12 cellular contexts compared by ENCODE assay signal in the genomic region with DNA sequence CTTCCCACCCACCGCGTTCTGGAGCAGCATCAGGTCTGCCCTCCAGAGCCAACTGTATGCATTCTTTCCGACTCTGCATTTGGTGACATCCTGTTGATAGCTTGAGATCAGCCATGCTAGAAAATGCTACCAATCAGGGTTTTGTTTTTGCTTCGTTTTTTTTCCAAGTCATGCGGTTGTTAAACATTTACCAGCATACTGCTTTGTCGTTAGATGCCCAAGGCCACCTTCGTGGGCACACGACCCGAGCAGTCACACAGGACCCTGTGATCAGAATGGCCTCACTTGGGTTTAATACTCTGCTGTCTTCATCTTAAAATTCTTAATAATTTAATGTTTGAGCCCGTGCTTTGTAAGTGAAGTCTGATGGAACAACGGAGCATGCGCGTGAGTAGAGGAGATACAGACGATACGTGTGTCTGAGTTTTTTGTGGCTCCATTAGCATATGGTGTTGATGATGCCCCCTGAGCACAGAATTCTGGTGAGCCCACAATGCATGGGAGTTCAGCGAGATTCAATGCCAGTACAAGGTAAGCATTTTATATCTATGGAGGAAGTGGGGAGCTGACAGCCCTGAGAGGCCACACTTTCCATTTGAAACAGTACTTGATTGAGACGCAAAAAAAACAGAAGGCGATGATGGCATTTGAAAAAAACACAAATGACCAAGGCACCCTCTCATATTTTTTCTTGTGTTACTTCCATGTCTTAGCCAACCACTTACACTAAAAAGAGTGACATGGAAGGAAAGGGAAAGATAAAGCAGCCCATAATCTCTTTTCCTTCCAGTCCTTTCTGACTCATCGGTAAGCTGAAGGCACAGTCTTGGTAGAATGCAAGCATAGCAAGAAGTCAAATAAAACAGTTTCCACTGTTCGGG.
A peak's percentile ranks its signal among the peaks of the same experiment; 100 is the strongest.
DNase-seq lines count a peak whose midpoint lies in the region; ATAC-seq, FAIRE-seq and TF ChIP-seq lines count a peak whose summit lies in the region.
"Had no signal": no experiment of that assay in that cellular context is flagged by ENCODE, and none has a peak within 500 bp of the region (broad histone marks: within the 10 kb centered on the region; RNA-seq: fewer than 3 reads in every experiment).

No MANE protein-coding gene starts in this region.

- BruUV-seq in IMR-90 (replicated peaks; lab: Mats Ljungman, UMichigan) = no TSS peak

- 0 out of 6 replicates have a peak, but pooled peaks of 1 of the 2 experiments have one; percentile 47 for ATAC-seq in A549
- peak; percentile 25; the same call in 1 of the 2 replicates for ATAC-seq in IMR-90 (ENCODE audit: low read depth)
- ATAC-seq in activated CD8-positive, alpha-beta T cell treated with anti-CD3 and anti-CD28 coated beads, Interleukin-2, amount 10 ng/mL, durations not matched to agents 7 days and 5 days = peak; percentile 63
- no peak for ATAC-seq in gastroesophageal sphincter
- ATAC-seq in GM19328 (IDR thresholded peaks at IDR 0.05; ENCODE audit: unreplicated experiment) = no peak
- ATAC-seq: foreskin keratinocyte had no signal

- H3K4me1 ChIP-seq in A549 (peaks cover 29% of the 10 kb centered on the region), IMR-90 (ENCODE audit: control insufficient read depth, insufficient read depth, low read length) (peaks cover 2% of the 10 kb centered on the region), gastroesophageal sphincter (peaks cover 0 to 12% (median 0%) of the 10 kb centered on the region in 3 donors)
- H3K4me1 ChIP-seq: foreskin keratinocyte had no signal

- H4K8ac ChIP-seq in IMR-90 (ENCODE audit: low read depth in 2 of 2, low read length in 2 of 2) = no peak overlapping the region

- H3K36me3 ChIP-seq in IMR-90 (ENCODE audit: control insufficient read depth, insufficient read depth, low read length) (no peaks in the 10 kb centered on the region), gastroesophageal sphincter (no peaks in the 10 kb centered on the region)
- H3K36me3 ChIP-seq: thoracic aorta had no signal

- H3K36me3 Mint-ChIP-seq in activated CD8-positive, alpha-beta T cell treated with anti-CD3 and anti-CD28 coated beads, Interleukin-2, amount 10 ng/mL, durations not matched to agents 7 days and 5 days (ENCODE audit: low read depth) = no peaks in the 10 kb centered on the region
- H3K36me3 Mint-ChIP-seq in nephron progenitor cell (ENCODE audit: low read depth) = no peaks in the 10 kb centered on the region

- no peaks in the 10 kb centered on the region for H3K27me3 Mint-ChIP-seq in activated CD8-positive, alpha-beta T cell treated with anti-CD3 and anti-CD28 coated beads, Interleukin-2, amount 10 ng/mL, durations not matched to agents 7 days and 5 days (ENCODE audit: low read depth)
- peaks cover 7% of the 10 kb centered on the region for H3K27me3 Mint-ChIP-seq in nephron progenitor cell (ENCODE audit: low read depth, poor library complexity)

- H3K18ac ChIP-seq in IMR-90 (ENCODE audit: low read depth, low read length) = no peak overlapping the region

- no peak overlapping the region for H3K9ac ChIP-seq in IMR-90 (ENCODE audit: low read depth, low read length)

- no peak for TF ChIP-seq POLR2A in A549 (IDR thresholded peaks at IDR 0.05; ENCODE audit: low read length)
- TF ChIP-seq POLR2A in IMR-90 (IDR thresholded peaks at IDR 0.05; ENCODE audit: low read depth, low read length) = no peak
- TF ChIP-seq POLR2A in gastroesophageal sphincter (IDR thresholded peaks at IDR 0.05) = no peak

- no peak overlapping the region for H2BK120ac ChIP-seq in IMR-90 (ENCODE audit: low read depth, low read length)

- TF ChIP-seq CTCF in A549 (IDR thresholded peaks at IDR 0.05) = no peak
- TF ChIP-seq CTCF in IMR-90 (conservative IDR thresholded peaks at IDR 0.05; ENCODE audit: low read depth, low read length) = no peak
- no peak for TF ChIP-seq CTCF in fibroblast of pulmonary artery (IDR thresholded peaks at IDR 0.05; ENCODE audit: low read length, missing control alignments)
- no peak for TF ChIP-seq CTCF in gastroesophageal sphincter (IDR thresholded peaks at IDR 0.05)
- no peak for TF ChIP-seq CTCF in nephron progenitor cell (IDR thresholded peaks at IDR 0.05)

- no peak overlapping the region for H2BK15ac ChIP-seq in IMR-90 (ENCODE audit: low read depth, low read length)

- DNase-seq in A549 (ENCODE audit: low read depth in 1 of 2, low spot score in 1 of 2) = no peak
- DNase-seq in IMR-90 = peak; percentile 28
- peak; percentile 29 for DNase-seq in activated CD8-positive, alpha-beta T cell treated with anti-CD3 and anti-CD28 coated beads, Interleukin-2, amount 10 ng/mL, durations not matched to agents 7 days and 5 days
- peak; percentile 80 for DNase-seq in fibroblast of pulmonary artery (ENCODE audit: low read depth)
- no peak for DNase-seq in nephron progenitor cell
- DNase-seq in COLO668 (lab: John Stamatoyannopoulos, UW; ENCODE audit: unreplicated experiment) = no peak
- DNase-seq: anterior cingulate cortex, foreskin keratinocyte, SW 1271 had no signal

- TF ChIP-seq RAD21 in A549 (conservative IDR thresholded peaks at IDR 0.05 in 1 of 2, IDR thresholded peaks at IDR 0.05 in 1 of 2) (no peak), IMR-90 (IDR thresholded peaks at IDR 0.05; ENCODE audit: low read length) (no peak)

- no peaks in the 10 kb centered on the region for H4K20me1 ChIP-seq in IMR-90 (ENCODE audit: insufficient read depth, low read length)

- TF ChIP-seq EP300 in A549 (IDR thresholded peaks at IDR 0.05) = no peak
- no peak for TF ChIP-seq EP300 in gastroesophageal sphincter (IDR thresholded peaks at IDR 0.05)

- peak overlapping the region; percentile 52 for H3K4me2 ChIP-seq in A549
- H3K4me2 ChIP-seq in IMR-90 (ENCODE audit: low read depth, low read length) = no peak overlapping the region

- CTCF ChIA-PET in A549 (lab: Yijun Ruan, JAX) = interaction anchor here (0.9 to 1.4 kb wide), 3 partner anchors 16 to 54 kb away, joined by 3 read pairs; no protein-coding TSS in a partner anchor
- CTCF ChIA-PET in IMR-90 (lab: Yijun Ruan, JAX) = interaction anchor here (0.6 kb wide), 2 partner anchors 22 to 26 kb away, joined by 3 read pairs; no protein-coding TSS in a partner anchor
- CTCF ChIA-PET in activated CD8-positive, alpha-beta T cell treated with anti-CD3 and anti-CD28 coated beads, Interleukin-2, amount 10 ng/mL, durations not matched to agents 7 days and 5 days (lab: Charles Lee) = interaction anchor here (0.6 to 1.2 kb wide), 3 partner anchors 33 to 62 kb away, joined by 3 to 4 read pairs (median 3); no protein-coding TSS in a partner anchor

- H3K9me1 ChIP-seq in IMR-90 (ENCODE audit: insufficient read depth, low read length) = 0 out of 2 replicates have a peak, but pooled peaks cover 3% of the 10 kb centered on the region

- H4K5ac ChIP-seq in IMR-90 (ENCODE audit: low read depth, low read length) = no peak overlapping the region

- H3K9me3 ChIP-seq in A549 (0 out of 3 replicates have a peak, but pooled peaks cover under 1% of the 10 kb centered on the region), IMR-90 (ENCODE audit: control insufficient read depth, insufficient read depth, low read length) (no peaks in the 10 kb centered on the region), gastroesophageal sphincter (no peaks in the 10 kb centered on the region)
- H3K9me3 ChIP-seq: thoracic aorta had no signal

- no peak overlapping the region for H2AK5ac ChIP-seq in IMR-90 (ENCODE audit: low read depth, low read length)

- in situ Hi-C loops in IMR-90 (cut with MboI; ENCODE audit: low sequenced_read_pairs) = no loop called here

- 83% methylated on average over 20 of the region's 20 CpGs for WGBS in A549 (ENCODE audit: missing lambda C conversion rate)
- 61% methylated on average over 8 of the region's 20 CpGs; no CpG with 5 or more reads in 1 of the 2 experiments for WGBS in IMR-90 (ENCODE audit: extremely low coverage in 2 of 2, insufficient read length in 1 of 2), 2 experiments
- 62 to 74% methylated on average over 9 to 14 of the region's 20 CpGs for WGBS in gastroesophageal sphincter (ENCODE audit: low coverage in 1 of 2), 2 donors

- peaks cover 6% of the 10 kb centered on the region; the same call in 1 of the 2 replicates for H3K27me3 ChIP-seq in IMR-90 (ENCODE audit: control insufficient read depth, insufficient read depth, low read length)
- H3K27me3 ChIP-seq in gastroesophageal sphincter = no peaks in the 10 kb centered on the region
- H3K27me3 ChIP-seq: foreskin keratinocyte had no signal

- H3K4me3 ChIP-seq in A549 (no peak overlapping the region), IMR-90 (ENCODE audit: insufficient read depth, low read depth, low read length) (no peak overlapping the region), fibroblast of pulmonary artery (replicated peaks; ENCODE audit: low read depth, low read length) (no peak overlapping the region), gastroesophageal sphincter (no peak overlapping the region)
- H3K4me3 ChIP-seq: thoracic aorta had no signal

- H3K4ac ChIP-seq in IMR-90 (ENCODE audit: low read depth, low read length) = no peak overlapping the region

- H3K14ac ChIP-seq in IMR-90 (replicated peaks; ENCODE audit: low read depth, low read length) = no peak overlapping the region

- POLR2A ChIA-PET in A549 (lab: Yijun Ruan, JAX) (no interaction called here), IMR-90 (lab: Charles Lee; ENCODE audit: unreplicated experiment) (no interaction called here)
- POLR2A ChIA-PET in activated CD8-positive, alpha-beta T cell treated with anti-CD3 and anti-CD28 coated beads, Interleukin-2, amount 10 ng/mL, durations not matched to agents 7 days and 5 days (lab: Charles Lee) = interaction anchor here (0.8 to 1.6 kb wide), 6 partner anchors 9 to 403 kb away, joined by 3 to 8 read pairs (median 3); no protein-coding TSS in a partner anchor

- no peak overlapping the region for H2BK5ac ChIP-seq in IMR-90 (ENCODE audit: low read depth, low read length, poor library complexity, severe bottlenecking)

- dilution Hi-C loops in IMR-90 (cut with HindIII; ENCODE audit: low sequenced_read_pairs, unreplicated experiment) = no loop called here

- no peaks in the 10 kb centered on the region for H3K79me1 ChIP-seq in IMR-90 (ENCODE audit: low read depth in 1 of 2, low read length in 2 of 2)

- H3K9me3 Mint-ChIP-seq in activated CD8-positive, alpha-beta T cell treated with anti-CD3 and anti-CD28 coated beads, Interleukin-2, amount 10 ng/mL, durations not matched to agents 7 days and 5 days (ENCODE audit: insufficient read depth) = no peaks in the 10 kb centered on the region
- H3K9me3 Mint-ChIP-seq in nephron progenitor cell = peaks cover 33% of the 10 kb centered on the region

- peak overlapping the region; percentile 61 for H3K4me3 Mint-ChIP-seq in activated CD8-positive, alpha-beta T cell treated with anti-CD3 and anti-CD28 coated beads, Interleukin-2, amount 10 ng/mL, durations not matched to agents 7 days and 5 days
- no peak overlapping the region for H3K4me3 Mint-ChIP-seq in nephron progenitor cell

- H2AK9ac ChIP-seq in IMR-90 (replicated peaks; ENCODE audit: low read depth, low read length, poor library complexity) = no peak overlapping the region

- no peak overlapping the region for H3K56ac ChIP-seq in IMR-90 (ENCODE audit: extremely low read depth, insufficient read depth, low read length)

- FAIRE-seq in A549 (lab: Jason Lieb, UNC) = peak; percentile 96

- H3K27ac Mint-ChIP-seq in activated CD8-positive, alpha-beta T cell treated with anti-CD3 and anti-CD28 coated beads, Interleukin-2, amount 10 ng/mL, durations not matched to agents 7 days and 5 days = peak overlapping the region; percentile 91
- no peak overlapping the region for H3K27ac Mint-ChIP-seq in nephron progenitor cell

- H4K91ac ChIP-seq in IMR-90 (ENCODE audit: insufficient read depth, low read depth, low read length) = no peak overlapping the region

- H3K4me1 Mint-ChIP-seq in activated CD8-positive, alpha-beta T cell treated with anti-CD3 and anti-CD28 coated beads, Interleukin-2, amount 10 ng/mL, durations not matched to agents 7 days and 5 days (ENCODE audit: low read depth) = peaks cover 47% of the 10 kb centered on the region
- peaks cover 50% of the 10 kb centered on the region for H3K4me1 Mint-ChIP-seq in nephron progenitor cell

- H3K23ac ChIP-seq in IMR-90 (ENCODE audit: low read depth, low read length) = no peak overlapping the region

- no peak overlapping the region for H2AFZ ChIP-seq in IMR-90 (replicated peaks; ENCODE audit: low read length, poor library complexity)

- intact Hi-C loops in IMR-90 (cut with micrococcal nuclease) = no loop called here

- H3K27ac ChIP-seq in A549 (peak overlapping the region in 1 of 2 experiments; percentile 52; a peak in 3 of 6 replicates), IMR-90 (ENCODE audit: insufficient read depth, low read length) (no peak overlapping the region), gastroesophageal sphincter (no peak overlapping the region)
- H3K27ac ChIP-seq: foreskin keratinocyte, thoracic aorta had no signal

- no peak overlapping the region for H2BK20ac ChIP-seq in IMR-90 (ENCODE audit: low read depth, low read length)

Comparison
In these comparisons a context has a peak if more than half of its experiments do, and no peak if none do; other contexts are left out.
1. ATAC-seq: peak in IMR-90 (single experiment) and activated CD8-positive, alpha-beta T cell treated with anti-CD3 and anti-CD28 coated beads, Interleukin-2, amount 10 ng/mL, durations not matched to agents 7 days and 5 days (single experiment); none in gastroesophageal sphincter (single experiment) and GM19328 (single experiment).
2. DNase-seq: peak in IMR-90 (single experiment), activated CD8-positive, alpha-beta T cell treated with anti-CD3 and anti-CD28 coated beads, Interleukin-2, amount 10 ng/mL, durations not matched to agents 7 days and 5 days (single experiment) and fibroblast of pulmonary artery (single experiment); none in A549 (0 of 2), nephron progenitor cell (single experiment) and COLO668 (single experiment).